In genomic region chr22:47310601-47311000, GRCh38 we compare ENCODE assay signal across 13 cellular contexts.
DNase-seq lines count a peak whose midpoint lies in the region; ATAC-seq and TF ChIP-seq lines count a peak whose summit lies in the region.
"Had no signal": no experiment of that assay in that cellular context is flagged by ENCODE, and none has a peak within 500 bp of the region (broad histone marks: within the 10 kb centered on the region; RNA-seq: fewer than 3 reads in every experiment).

No MANE protein-coding gene starts in this region.

- no peaks in the 10 kb centered on the region for H4K20me1 ChIP-seq in mammary epithelial cell (ENCODE audit: insufficient read depth, low read length)

- H3K36me3 ChIP-seq in Panc1 (ENCODE audit: control insufficient read depth, insufficient read depth, low read length) (no peaks in the 10 kb centered on the region), mammary epithelial cell (ENCODE audit: insufficient read depth, low read length) (no peaks in the 10 kb centered on the region)

- H3K27me3 ChIP-seq in Panc1 (ENCODE audit: control insufficient read depth, insufficient read depth, low read length), result no peaks in the 10 kb centered on the region
- H3K27me3 ChIP-seq in mammary epithelial cell (ENCODE audit: insufficient read depth, low read length), result no peaks in the 10 kb centered on the region

- H3K9ac ChIP-seq in mammary epithelial cell (ENCODE audit: insufficient read depth, low read length), result no peak overlapping the region

- H3K79me2 ChIP-seq in mammary epithelial cell (ENCODE audit: insufficient read depth, low read length), result no peaks in the 10 kb centered on the region

- intact Hi-C loops in Panc1 (cut with micrococcal nuclease; ENCODE audit: unreplicated experiment), result no loop called here
- intact Hi-C loops in mammary epithelial cell (cut with micrococcal nuclease), result no loop called here

- no peak for TF ChIP-seq CTCF in Panc1 (IDR thresholded peaks at IDR 0.05)
- no peak for TF ChIP-seq CTCF in mammary epithelial cell (conservative IDR thresholded peaks at IDR 0.05 in 1 of 2, IDR thresholded peaks at IDR 0.05 in 1 of 2; ENCODE audit: extremely low read depth in 1 of 2, insufficient read depth in 1 of 2, low read depth in 1 of 2, low read length in 2 of 2)

- no peaks in the 10 kb centered on the region; the same call in 1 of the 2 replicates for H3K4me1 ChIP-seq in Panc1 (ENCODE audit: control insufficient read depth, insufficient read depth, low read length)
- no peaks in the 10 kb centered on the region for H3K4me1 ChIP-seq in mammary epithelial cell (ENCODE audit: insufficient read depth, low read length)

- DNase-seq in ELR (ENCODE audit: low read depth), result peak; percentile 23
- DNase-seq in Panc1 (ENCODE audit: low read depth, low spot score), result peak; percentile 64
- peak; percentile 8 for DNase-seq in mammary epithelial cell
- DNase-seq in kidney tubule cell (ENCODE audit: low spot score), result peak; percentile 69
- no peak for DNase-seq in hypothalamus (lab: John Stamatoyannopoulos, UW)
- DNase-seq in HT-29 (ENCODE audit: low spot score), result no peak
- DNase-seq in NCI-H2107 (lab: John Stamatoyannopoulos, UW), result no peak
- DNase-seq: CD8-positive, alpha-beta memory T cell; DMS 273 treated with DMSO at 0.1 percent for 48 hours; H7; SIG-M5 had no signal

- ATAC-seq in Panc1, result peak; percentile 84
- no peak for ATAC-seq in HG03196 (IDR thresholded peaks at IDR 0.05; ENCODE audit: unreplicated experiment)

- H3K4me3 ChIP-seq in Panc1 (ENCODE audit: low read depth in 2 of 2, low read length in 2 of 2) (no peak overlapping the region), mammary epithelial cell (replicated peaks in 1 of 3; ENCODE audit: insufficient read depth in 1 of 3, low read depth in 2 of 3, low read length in 3 of 3) (no peak overlapping the region)
- H3K4me3 ChIP-seq: PC-9 had no signal

- H3K4me2 ChIP-seq in mammary epithelial cell (ENCODE audit: insufficient read depth, low read depth, low read length), result no peak overlapping the region
- H3K4me2 ChIP-seq: PC-9 had no signal

- no peak overlapping the region for H2AFZ ChIP-seq in mammary epithelial cell (ENCODE audit: low read depth, low read length)
- H2AFZ ChIP-seq: PC-9 had no signal

- in situ Hi-C loops in Panc1 (cut with HindIII; ENCODE audit: low pct_unique_long_range_greater_than_20kb, low sequenced_read_pairs), result no loop called here
- in situ Hi-C loops in mammary epithelial cell (cut with MboI; ENCODE audit: low sequenced_read_pairs in 2 of 2), result no loop called here

- CTCF ChIA-PET in Panc1 (lab: Charles Lee), result no interaction called here
- CTCF ChIA-PET in mammary epithelial cell (lab: Charles Lee; ENCODE audit: low non-redundant PET), result no interaction called here

- dilution Hi-C loops in mammary epithelial cell (cut with HindIII; ENCODE audit: low sequenced_read_pairs), result no loop called here

- H3K27ac ChIP-seq in Panc1 (ENCODE audit: low read length) (no peak overlapping the region), mammary epithelial cell (ENCODE audit: insufficient read depth, low read depth, low read length) (no peak overlapping the region)
- H3K27ac ChIP-seq: PC-9 had no signal

- H3K9me3 ChIP-seq in Panc1 (ENCODE audit: control insufficient read depth, insufficient read depth, low read depth, low read length) (no peaks in the 10 kb centered on the region), mammary epithelial cell (replicated peaks; ENCODE audit: insufficient read depth, low read length) (peaks cover 8% of the 10 kb centered on the region)

- 82% methylated on average over 1 of the region's 1 CpG for WGBS in mammary epithelial cell (ENCODE audit: low coverage, missing lambda C conversion rate)

- POLR2A ChIA-PET in Panc1 (lab: Charles Lee), result no interaction called here

- BruUV-seq in Panc1 (replicated peaks; lab: Mats Ljungman, UMichigan), result no TSS peak
- BruUV-seq in mammary epithelial cell (replicated peaks; lab: Mats Ljungman, UMichigan), result no TSS peak

Comparison
In these comparisons a context has a peak if more than half of its experiments do, and no peak if none do; other contexts are left out.
1. DNase-seq: peak in ELR (single experiment), Panc1 (single experiment), mammary epithelial cell (single experiment) and kidney tubule cell (single experiment); none in hypothalamus (0 of 51), HT-29 (single experiment) and NCI-H2107 (single experiment).